In genomic region chr6:167513763-167514162, GRCh38 we compare ENCODE assay signal across 22 cellular contexts.
DNase-seq lines count a peak whose midpoint lies in the region; ATAC-seq and TF ChIP-seq lines count a peak whose summit lies in the region.
"Had no signal": no experiment of that assay in that cellular context is flagged by ENCODE, and none has a peak within 500 bp of the region (broad histone marks: within the 10 kb centered on the region; RNA-seq: fewer than 3 reads in every experiment).

No MANE protein-coding gene starts in this region.

- H3K27me3 Mint-ChIP-seq in progenitor cell of endocrine pancreas: peaks cover 4% of the 10 kb centered on the region
- H3K27me3 Mint-ChIP-seq in activated T-helper 17 cell treated with anti-CD3 and anti-CD28 coated beads, Interleukin-2, amount 50 U/mL, for 72 hours: peaks cover 19% of the 10 kb centered on the region
- H3K27me3 Mint-ChIP-seq: CD4-positive, CD25-positive, alpha-beta regulatory T cell had no signal

- POLR2A ChIA-PET in A673 (lab: Charles Lee; ENCODE audit: low non-redundant PET) (interaction anchor here (0.6 kb wide), 1 partner anchor 326 kb away, joined by 3 read pairs; no protein-coding TSS in a partner anchor), GM10248 (lab: Yijun Ruan, JAX) (no interaction called here)

- peak overlapping the region; percentile 39 for H3K27ac Mint-ChIP-seq in progenitor cell of endocrine pancreas
- H3K27ac Mint-ChIP-seq in activated T-helper 17 cell treated with anti-CD3 and anti-CD28 coated beads, Interleukin-2, amount 50 U/mL, for 72 hours: no peak overlapping the region
- H3K27ac Mint-ChIP-seq: CD4-positive, CD25-positive, alpha-beta regulatory T cell; CD8-positive, alpha-beta memory T cell; HFFc6 had no signal

- no peaks in the 10 kb centered on the region for H3K36me3 Mint-ChIP-seq in progenitor cell of endocrine pancreas (ENCODE audit: insufficient read depth)
- no peaks in the 10 kb centered on the region for H3K36me3 Mint-ChIP-seq in activated T-helper 17 cell treated with anti-CD3 and anti-CD28 coated beads, Interleukin-2, amount 50 U/mL, for 72 hours (ENCODE audit: low read depth)
- H3K36me3 Mint-ChIP-seq: CD4-positive, CD25-positive, alpha-beta regulatory T cell; CD8-positive, alpha-beta memory T cell had no signal

- no peaks in the 10 kb centered on the region for H4K20me1 ChIP-seq in OCI-LY3 (ENCODE audit: insufficient read depth, low read length)

- peaks cover 20% of the 10 kb centered on the region for H3K4me1 ChIP-seq in A673 (ENCODE audit: insufficient read depth, low read length, poor library complexity, severe bottlenecking)
- peaks cover 32% of the 10 kb centered on the region for H3K4me1 ChIP-seq in OCI-LY3 (ENCODE audit: low read length)
- H3K4me1 ChIP-seq: A549 had no signal

- H3K27me3 ChIP-seq in A673 (replicated peaks; ENCODE audit: insufficient read depth, low read depth, low read length, poor library complexity) (no peaks in the 10 kb centered on the region), OCI-LY3 (ENCODE audit: low read depth, low read length) (peaks cover 53% of the 10 kb centered on the region)

- ATAC-seq in left lobe of liver: no peak
- ATAC-seq in activated T-helper 17 cell treated with anti-CD3 and anti-CD28 coated beads, Interleukin-2, amount 50 U/mL, for 72 hours (replicated peaks): no peak
- ATAC-seq: A549, HCT116 had no signal

- intact Hi-C loops in A673 (cut with micrococcal nuclease; ENCODE audit: unreplicated experiment): no loop called here

- no peak overlapping the region for H3K4me3 ChIP-seq in A673 (ENCODE audit: low read depth, low read length, poor library complexity, severe bottlenecking)
- H3K4me3 ChIP-seq in OCI-LY3 (ENCODE audit: low read length): peak overlapping the region; percentile 68
- H3K4me3 ChIP-seq: A549 had no signal

- in situ Hi-C loops in G401 (cut with HindIII; ENCODE audit: low sequenced_read_pairs): no loop called here

- no peak overlapping the region for H3K4me3 Mint-ChIP-seq in progenitor cell of endocrine pancreas (ENCODE audit: low read depth)
- no peak overlapping the region for H3K4me3 Mint-ChIP-seq in activated T-helper 17 cell treated with anti-CD3 and anti-CD28 coated beads, Interleukin-2, amount 50 U/mL, for 72 hours
- H3K4me3 Mint-ChIP-seq: CD4-positive, CD25-positive, alpha-beta regulatory T cell; CD8-positive, alpha-beta memory T cell; HFFc6 had no signal

- H3K79me2 ChIP-seq in OCI-LY3 (ENCODE audit: low read length): no peaks in the 10 kb centered on the region

- no peaks in the 10 kb centered on the region for H3K9me3 Mint-ChIP-seq in progenitor cell of endocrine pancreas (ENCODE audit: low read depth)
- H3K9me3 Mint-ChIP-seq in activated T-helper 17 cell treated with anti-CD3 and anti-CD28 coated beads, Interleukin-2, amount 50 U/mL, for 72 hours: no peaks in the 10 kb centered on the region
- H3K9me3 Mint-ChIP-seq: CD4-positive, CD25-positive, alpha-beta regulatory T cell; CD8-positive, alpha-beta memory T cell had no signal

- no peak overlapping the region; the same call in 1 of the 2 replicates for H2AFZ ChIP-seq in OCI-LY3 (ENCODE audit: low read depth, low read length)

- peak overlapping the region; percentile 61 for H3K9ac ChIP-seq in OCI-LY3 (ENCODE audit: low read length)

- H3K36me3 ChIP-seq in A673 (ENCODE audit: insufficient read depth, low read length, poor library complexity, severe bottlenecking) (no peaks in the 10 kb centered on the region), OCI-LY3 (replicated peaks; ENCODE audit: low read depth, low read length) (no peaks in the 10 kb centered on the region)

- no TSS peak for BruUV-seq in A673 (replicated peaks; lab: Mats Ljungman, UMichigan)

- peak; percentile 55 for DNase-seq in A673 (ENCODE audit: low spot score)
- DNase-seq in left lobe of liver (ENCODE audit: low spot score): peak; percentile 15
- no peak for DNase-seq in progenitor cell of endocrine pancreas (ENCODE audit: low spot score, unreplicated experiment)
- DNase-seq in GM10248 (ENCODE audit: extremely low spot score): no peak
- no peak for DNase-seq in G401 (ENCODE audit: low spot score)
- DNase-seq: C1 segment of cervical spinal cord; CD4-positive, CD25-positive, alpha-beta regulatory T cell; CD8-positive, alpha-beta memory T cell; COR-L47; DMS 273 treated with DMSO at 0.1 percent for 48 hours; DMS53; DND-41; EL; GOT3; H7; HFFc6; KG1 had no signal

- CTCF ChIA-PET in A673 (lab: Charles Lee) (no interaction called here), GM10248 (lab: Yijun Ruan, JAX) (interaction anchor here (1.6 kb wide), 1 partner anchor 224 kb away, joined by 4 read pairs; the partner anchor contains the start of gene UNC93A)

- peaks cover 5% of the 10 kb centered on the region for H3K4me1 Mint-ChIP-seq in progenitor cell of endocrine pancreas (ENCODE audit: low read depth)
- H3K4me1 Mint-ChIP-seq in activated T-helper 17 cell treated with anti-CD3 and anti-CD28 coated beads, Interleukin-2, amount 50 U/mL, for 72 hours: no peaks in the 10 kb centered on the region
- H3K4me1 Mint-ChIP-seq: CD4-positive, CD25-positive, alpha-beta regulatory T cell; CD8-positive, alpha-beta memory T cell had no signal

- no peak for TF ChIP-seq CTCF in A673 (conservative IDR thresholded peaks at IDR 0.05; ENCODE audit: low read depth, low read length)
- no peak for TF ChIP-seq CTCF in OCI-LY3 (IDR thresholded peaks at IDR 0.05; ENCODE audit: low read depth, low read length)
- TF ChIP-seq CTCF in progenitor cell of endocrine pancreas (IDR thresholded peaks at IDR 0.05; ENCODE audit: unreplicated experiment): no peak
- no peak for TF ChIP-seq CTCF in GM10248 (IDR thresholded peaks at IDR 0.05; ENCODE audit: control extremely low read depth, extremely low read depth, low read depth, missing control alignments)

- H3K27ac ChIP-seq in A673 (ENCODE audit: low read depth, low read length, poor library complexity, severe bottlenecking): peak overlapping the region; percentile 52
- H3K27ac ChIP-seq in OCI-LY3 (ENCODE audit: low read length): peak overlapping the region; percentile 38; the same call in 1 of the 2 replicates
- H3K27ac ChIP-seq: 22Rv1, A549 had no signal

- no peaks in the 10 kb centered on the region for H3K9me3 ChIP-seq in A673 (ENCODE audit: low read depth, low read length, poor library complexity, severe bottlenecking)
- H3K9me3 ChIP-seq in OCI-LY3 (ENCODE audit: insufficient read depth, low read length): no peaks in the 10 kb centered on the region
- H3K9me3 ChIP-seq: A549 had no signal

- peak overlapping the region; percentile 94 for H3K4me2 ChIP-seq in OCI-LY3 (ENCODE audit: low read length)
- H3K4me2 ChIP-seq: A549 had no signal

Comparison
In these comparisons a context has a peak if more than half of its experiments do, and no peak if none do; other contexts are left out.
1. DNase-seq: peak in A673 (single experiment) and left lobe of liver (single experiment); none in progenitor cell of endocrine pancreas (single experiment), GM10248 (single experiment) and G401 (single experiment).